19 cellular contexts compared by ENCODE assay signal in the genomic region with DNA sequence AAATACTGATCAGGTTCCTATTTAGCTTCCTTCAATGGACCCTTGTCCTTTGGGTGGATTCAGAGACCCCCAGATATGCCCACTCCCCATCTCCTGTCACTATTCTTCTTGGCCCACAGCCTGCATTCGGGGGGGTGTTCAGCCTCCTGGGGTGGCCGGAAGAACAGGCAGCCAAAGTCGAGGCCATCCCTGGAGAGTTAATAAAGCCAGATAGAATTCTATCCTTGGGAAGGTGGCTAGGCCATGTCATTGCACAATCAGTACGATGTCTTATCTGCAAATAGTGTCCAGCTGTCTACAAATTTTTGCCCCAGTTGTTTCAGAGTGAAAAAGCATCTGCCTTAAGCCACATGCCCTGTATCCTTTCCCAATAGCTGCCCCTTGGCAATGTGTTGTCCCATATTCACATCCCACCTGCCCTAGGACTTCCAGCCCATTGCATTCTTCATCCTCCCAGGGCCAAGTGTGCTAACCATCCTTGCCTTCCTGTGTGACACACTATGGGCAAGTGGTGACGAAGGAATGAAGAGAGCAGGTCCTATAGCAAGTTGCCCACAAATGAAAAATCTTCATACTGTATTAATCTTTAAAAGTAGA. TPM values are rescaled to one million over a fixed set of nuclear protein-coding genes. Genes with fewer than 3 reads are reported as not detected.
A peak's percentile ranks its signal among the peaks of the same experiment; 100 is the strongest.
DNase-seq lines count a peak whose midpoint lies in the region; ATAC-seq, FAIRE-seq and TF ChIP-seq lines count a peak whose summit lies in the region.
"Had no signal": no experiment of that assay in that cellular context is flagged by ENCODE, and none has a peak within 500 bp of the region (broad histone marks: within the 10 kb centered on the region; RNA-seq: fewer than 3 reads in every experiment).

No MANE protein-coding gene starts in this region.

- no peaks in the 10 kb centered on the region for H3K79me1 ChIP-seq in neuronal stem cell (ENCODE audit: low read depth, low read length)

- TF ChIP-seq CTCF in HepG2 (CRISPR knock-in tag; IDR thresholded peaks at IDR 0.05) (no peak), right lobe of liver (IDR thresholded peaks at IDR 0.05) (no peak)

- H3K4me1 Mint-ChIP-seq in activated T-helper 17 cell treated with anti-CD3 and anti-CD28 coated beads, Interleukin-2, amount 50 U/mL, for 72 hours: peaks cover 4% of the 10 kb centered on the region

- H3K79me2 ChIP-seq in HepG2 (ENCODE audit: insufficient read depth, low read length): no peaks in the 10 kb centered on the region

- H3K9ac ChIP-seq in HepG2 (ENCODE audit: insufficient read depth, low read depth, low read length) (no peak overlapping the region), neuronal stem cell (ENCODE audit: low read depth, low read length, poor library complexity) (no peak overlapping the region)

- ATAC-seq in HepG2 (no peak), right lobe of liver (no peak), GM21367 (IDR thresholded peaks at IDR 0.05; ENCODE audit: unreplicated experiment) (no peak)
- ATAC-seq in activated T-helper 17 cell treated with anti-CD3 and anti-CD28 coated beads, Interleukin-2, amount 50 U/mL, for 72 hours (replicated peaks): no peak

- peaks cover 3 to 6% of the 10 kb centered on the region in 2 experiments; a peak in 4 of 5 replicates for H3K27me3 ChIP-seq in HepG2 (ENCODE audit: control insufficient read depth in 1 of 2, insufficient read depth in 2 of 2, low read length in 2 of 2)
- H3K27me3 ChIP-seq in right lobe of liver: no peaks in the 10 kb centered on the region
- no peaks in the 10 kb centered on the region for H3K27me3 ChIP-seq in neuronal stem cell (ENCODE audit: control insufficient read depth in 3 of 3, insufficient read depth in 3 of 3, low read depth in 1 of 3, low read length in 3 of 3)

- peaks cover 12% of the 10 kb centered on the region for H3K9me3 Mint-ChIP-seq in activated T-helper 17 cell treated with anti-CD3 and anti-CD28 coated beads, Interleukin-2, amount 50 U/mL, for 72 hours

- H4K8ac ChIP-seq in neuronal stem cell (ENCODE audit: low read depth, low read length): no peak overlapping the region

- H3K36me3 Mint-ChIP-seq in activated T-helper 17 cell treated with anti-CD3 and anti-CD28 coated beads, Interleukin-2, amount 50 U/mL, for 72 hours (ENCODE audit: low read depth): no peaks in the 10 kb centered on the region

- intact Hi-C loops in HepG2 (cut with micrococcal nuclease; ENCODE audit: unreplicated experiment) (no loop called here), right lobe of liver (cut with DNase I) (no loop called here)

- CTCF ChIA-PET in HepG2 (lab: Yijun Ruan, JAX; ENCODE audit: low intra/inter-chr PET ratio, low total read pairs): no interaction called here

- no peak for TF ChIP-seq RAD21 in HepG2 (CRISPR knock-in tag; IDR thresholded peaks at IDR 0.05)

- H3K27ac ChIP-seq in HepG2 (ENCODE audit: extremely low read length, insufficient read depth, low read length) (no peak overlapping the region), right lobe of liver (no peak overlapping the region), neuronal stem cell (replicated peaks; ENCODE audit: low read length) (no peak overlapping the region)
- H3K27ac ChIP-seq: C4-2B had no signal

- peak overlapping the region; percentile 38 for H3K27ac Mint-ChIP-seq in activated T-helper 17 cell treated with anti-CD3 and anti-CD28 coated beads, Interleukin-2, amount 50 U/mL, for 72 hours
- H3K27ac Mint-ChIP-seq: CD4-positive, alpha-beta T cell; H9 had no signal

- H3K4me3 Mint-ChIP-seq in activated T-helper 17 cell treated with anti-CD3 and anti-CD28 coated beads, Interleukin-2, amount 50 U/mL, for 72 hours: no peak overlapping the region
- H3K4me3 Mint-ChIP-seq: CD4-positive, alpha-beta T cell; H9 had no signal

- H2BK5ac ChIP-seq in neuronal stem cell (ENCODE audit: low read length): no peak overlapping the region

- no peak for FAIRE-seq in HepG2 (lab: Jason Lieb, UNC)
- FAIRE-seq: A204.1, D721Med, G401.6, GM12891, GM19239, H1, HTR-8/SVneo had no signal

- no peak overlapping the region for H3K4ac ChIP-seq in neuronal stem cell (ENCODE audit: low read length)

- POLR2A ChIA-PET in HepG2 (lab: Yijun Ruan, JAX): interaction anchor here (0.7 kb wide), 1 partner anchor 104 kb away, joined by 3 read pairs; no protein-coding TSS in a partner anchor

- peaks cover 9% of the 10 kb centered on the region for H3K4me1 ChIP-seq in HepG2 (ENCODE audit: insufficient read depth, low read length)
- H3K4me1 ChIP-seq in right lobe of liver: no peaks in the 10 kb centered on the region
- no peaks in the 10 kb centered on the region for H3K4me1 ChIP-seq in neuronal stem cell (ENCODE audit: control insufficient read depth in 2 of 2, insufficient read depth in 1 of 2, low read depth in 1 of 2, low read length in 2 of 2)

- no peak overlapping the region for H3K4me2 ChIP-seq in HepG2 (ENCODE audit: low read depth, low read length)
- no peak overlapping the region for H3K4me2 ChIP-seq in neuronal stem cell (ENCODE audit: insufficient read depth, low read length, poor library complexity, severe bottlenecking)

- H3K14ac ChIP-seq in neuronal stem cell (ENCODE audit: low read length): peak overlapping the region; percentile 25

- DNase-seq in HepG2 (ENCODE audit: low spot score) (no peak), right lobe of liver (no peak), neuronal stem cell (ENCODE audit: low spot score) (no peak), KG1 (lab: John Stamatoyannopoulos, UW) (no peak)
- no peak for DNase-seq in activated CD4-positive, alpha-beta T cell treated with anti-CD3 and anti-CD28 coated beads, Interleukin-2, amount 50 U/mL, for 1 hour
- DNase-seq: AML-193; Caco-2; CD4-positive, alpha-beta T cell; H9 had no signal

- no peak overlapping the region for H2BK120ac ChIP-seq in neuronal stem cell (ENCODE audit: low read depth, low read length)

- H3K27me3 Mint-ChIP-seq in activated T-helper 17 cell treated with anti-CD3 and anti-CD28 coated beads, Interleukin-2, amount 50 U/mL, for 72 hours: no peaks in the 10 kb centered on the region
- H3K27me3 Mint-ChIP-seq: CD4-positive, alpha-beta T cell had no signal

- TF ChIP-seq EP300 in HepG2 (IDR thresholded peaks at IDR 0.05; ENCODE audit: low read depth in 2 of 2, low read length in 2 of 2) (no peak), HepG2 (CRISPR knock-in tag; IDR thresholded peaks at IDR 0.05; ENCODE audit: borderline replicate concordance) (no peak)

- H3K4me3 ChIP-seq in HepG2 (replicated peaks in 1 of 3; ENCODE audit: insufficient read depth in 1 of 3, low read depth in 2 of 3, low read length in 3 of 3) (no peak overlapping the region), right lobe of liver (no peak overlapping the region), neuronal stem cell (ENCODE audit: low read length in 2 of 2) (no peak overlapping the region)

- 29% methylated on average over 4 of the region's 5 CpGs for WGBS in HepG2 (ENCODE audit: low lambda C conversion rate)
- WGBS in right lobe of liver (ENCODE audit: insufficient coverage, low coverage, low lambda C conversion rate, missing lambda C conversion rate): 66% methylated on average over 5 of the region's 5 CpGs
- WGBS in neuronal stem cell (ENCODE audit: extremely low coverage in 2 of 2, insufficient read length in 2 of 2, insufficient replicate concordance in 1 of 2), 2 donors: no CpG with 5 or more reads among the region's 5 CpGs

- no peaks in the 10 kb centered on the region for H3K9me3 ChIP-seq in HepG2 (ENCODE audit: low read length)
- H3K9me3 ChIP-seq in right lobe of liver: no peaks in the 10 kb centered on the region
- H3K9me3 ChIP-seq in neuronal stem cell (replicated peaks in 1 of 2; ENCODE audit: control insufficient read depth in 2 of 2, insufficient read depth in 1 of 2, low read depth in 1 of 2, low read length in 2 of 2): peaks cover 0 to 4% of the 10 kb centered on the region in 2 donors

- H2BK12ac ChIP-seq in neuronal stem cell (ENCODE audit: low read length): no peak overlapping the region

- in situ Hi-C loops in HepG2 (cut with HindIII; ENCODE audit: extremely low pct_ligation_motif_present, low pct_unique_long_range_greater_than_20kb): no loop called here

- H3K36me3 ChIP-seq in HepG2 (replicated peaks in 1 of 2; ENCODE audit: control insufficient read depth in 1 of 2, insufficient read depth in 2 of 2, low read length in 2 of 2) (no peaks in the 10 kb centered on the region), right lobe of liver (no peaks in the 10 kb centered on the region), neuronal stem cell (replicated peaks in 1 of 2; ENCODE audit: control insufficient read depth in 2 of 2, insufficient read depth in 2 of 2, low read length in 2 of 2) (no peaks in the 10 kb centered on the region)

- no peak overlapping the region for H3K18ac ChIP-seq in neuronal stem cell (ENCODE audit: low read length)

- no peak overlapping the region for H2BK15ac ChIP-seq in neuronal stem cell (ENCODE audit: low read length)

- no peaks in the 10 kb centered on the region for H4K20me1 ChIP-seq in HepG2 (ENCODE audit: insufficient read depth, low read length)

- TF ChIP-seq POLR2A in HepG2 (IDR thresholded peaks at IDR 0.05; ENCODE audit: insufficient read depth in 1 of 2, low read depth in 2 of 2, low read length in 2 of 2) (no peak), right lobe of liver (IDR thresholded peaks at IDR 0.05) (no peak)

- no peak overlapping the region for H3K23ac ChIP-seq in neuronal stem cell (ENCODE audit: low read depth, low read length, poor library complexity)

- H2AFZ ChIP-seq in HepG2 (ENCODE audit: low read length): no peak overlapping the region
- no peak overlapping the region for H2AFZ ChIP-seq in neuronal stem cell (ENCODE audit: low read length)

- no TSS peak for BruUV-seq in HepG2 (replicated peaks; lab: Mats Ljungman, UMichigan)

- no peak overlapping the region for H4K91ac ChIP-seq in neuronal stem cell (ENCODE audit: low read depth, low read length, poor library complexity)

- no peak overlapping the region for H2AK5ac ChIP-seq in neuronal stem cell (ENCODE audit: low read depth, low read length)

RNA-seq across cellular contexts. Expression of gene FAM107B, which starts 9.9 kb away (rescaled TPM):
- total RNA-seq in HepG2 (2016; rRNA removed; fragmentation: Illumina TruSeq; extraction: Trizol) (24.8 and 38.5 TPM in 2 replicates), right lobe of liver (100 to 1,000 TPM in 2 of 6 experiments, 10 to 100 TPM in 4; 58.6 to 116 (median 68.7) TPM)
- total RNA-seq in HepG2 (2016; cell fraction: cytosol; rRNA removed; fragmentation: Illumina TruSeq; extraction: Trizol; ENCODE audit: low read depth): 13.8 and 17.1 TPM in 2 replicates
- 25.5 and 32.8 TPM in 2 replicates for total RNA-seq in HepG2 (2016; cell fraction: insoluble cytoplasmic fraction; rRNA removed; fragmentation: Illumina TruSeq; extraction: Trizol)
- 45.3 and 49.1 TPM in 2 replicates for total RNA-seq in HepG2 (2016; cell fraction: membrane; rRNA removed; fragmentation: Illumina TruSeq; extraction: Trizol)
- 20.6 and 21.1 TPM in 2 replicates for total RNA-seq in HepG2 (2016; cell fraction: nucleus; rRNA removed; fragmentation: Illumina TruSeq; extraction: Trizol)
- 10.8 and 15.7 TPM in 2 replicates for polyA plus RNA-seq in HepG2 (2011; rRNA removed)
- 7.8 and 11.0 TPM in 2 replicates for polyA plus RNA-seq in HepG2 (2011; cell fraction: cytosol; rRNA removed)
- 5.6 and 6.8 TPM in 2 replicates for polyA plus RNA-seq in HepG2 (2011; cell fraction: nucleus; rRNA removed)
- 13.3 and 16.9 TPM in 2 replicates for polyA plus RNA-seq in HepG2 (2012)
- 25.3 and 32.2 TPM in 2 replicates for polyA plus RNA-seq in HepG2 (2016; cell fraction: cytosol; fragmentation: Illumina TruSeq; extraction: Trizol; ENCODE audit: low read depth)
- 57.7 and 62.9 TPM in 2 replicates for polyA plus RNA-seq in HepG2 (2016; cell fraction: insoluble cytoplasmic fraction; fragmentation: Illumina TruSeq; extraction: Trizol; ENCODE audit: low read depth)
- 48.3 and 48.7 TPM in 2 replicates for polyA plus RNA-seq in HepG2 (2016; cell fraction: membrane; fragmentation: Illumina TruSeq; extraction: Trizol; ENCODE audit: low read depth)
- polyA plus RNA-seq in HepG2 (2016; cell fraction: nucleus; fragmentation: Illumina TruSeq; extraction: Trizol; ENCODE audit: insufficient read depth, low read depth): 30.6 and 38.0 TPM in 2 replicates
- polyA minus RNA-seq in HepG2 (2011; rRNA and poly(A)+ RNA removed; ENCODE audit: low replicate concordance): 4.0 and 10.5 TPM in 2 replicates
- polyA minus RNA-seq in HepG2 (2011; cell fraction: cytosol; rRNA and poly(A)+ RNA removed): 11.0 and 12.0 TPM in 2 replicates
- polyA minus RNA-seq in HepG2 (2011; cell fraction: nucleus; rRNA and poly(A)+ RNA removed): 19.3 and 24.4 TPM in 2 replicates
- 100 to 1,000 TPM; 143 to 188 TPM for total RNA-seq in activated T-helper 17 cell treated with anti-CD3 and anti-CD28 coated beads, Interleukin-2, amount 50 U/mL, for 72 hours
- 36.3 TPM for polyA plus RNA-seq in neuronal stem cell (2013, experiment 1 of 2)
- polyA plus RNA-seq in neuronal stem cell (2013, experiment 2 of 2): 37.5 TPM

RNA-seq across cellular contexts. Expression of gene CDNF, which starts 53.3 kb away (rescaled TPM):
- total RNA-seq in HepG2 (2016; rRNA removed; fragmentation: Illumina TruSeq; extraction: Trizol): 0.33 and 0.38 TPM in 2 replicates
- not detected in 2 replicates for total RNA-seq in HepG2 (2016; cell fraction: cytosol; rRNA removed; fragmentation: Illumina TruSeq; extraction: Trizol; ENCODE audit: low read depth)
- total RNA-seq in HepG2 (2016; cell fraction: insoluble cytoplasmic fraction; rRNA removed; fragmentation: Illumina TruSeq; extraction: Trizol): 0.18 and 0.22 TPM in 2 replicates
- total RNA-seq in HepG2 (2016; cell fraction: membrane; rRNA removed; fragmentation: Illumina TruSeq; extraction: Trizol): 0.24 and 0.31 TPM in 2 replicates
- 0.50 and 0.99 TPM in 2 replicates for total RNA-seq in HepG2 (2016; cell fraction: nucleus; rRNA removed; fragmentation: Illumina TruSeq; extraction: Trizol)
- polyA plus RNA-seq in HepG2 (2011; rRNA removed): 0.29 and 0.40 TPM in 2 replicates
- polyA plus RNA-seq in HepG2 (2011; cell fraction: cytosol; rRNA removed): 0.28 and 0.30 TPM in 2 replicates
- polyA plus RNA-seq in HepG2 (2011; cell fraction: nucleus; rRNA removed): 0.90 TPM in 1 of 2 replicates, not detected in the other
- 0.37 and 0.55 TPM in 2 replicates for polyA plus RNA-seq in HepG2 (2012)
- 0.11 and 0.36 TPM in 2 replicates for polyA plus RNA-seq in HepG2 (2016; cell fraction: cytosol; fragmentation: Illumina TruSeq; extraction: Trizol; ENCODE audit: low read depth)
- polyA plus RNA-seq in HepG2 (2016; cell fraction: insoluble cytoplasmic fraction; fragmentation: Illumina TruSeq; extraction: Trizol; ENCODE audit: low read depth): 0.22 TPM in 1 of 2 replicates, not detected in the other
- polyA plus RNA-seq in HepG2 (2016; cell fraction: membrane; fragmentation: Illumina TruSeq; extraction: Trizol; ENCODE audit: low read depth): 0.23 and 0.35 TPM in 2 replicates
- 0.96 and 1.9 TPM in 2 replicates for polyA plus RNA-seq in HepG2 (2016; cell fraction: nucleus; fragmentation: Illumina TruSeq; extraction: Trizol; ENCODE audit: insufficient read depth, low read depth)
- not detected in 2 replicates for polyA minus RNA-seq in HepG2 (2011; rRNA and poly(A)+ RNA removed; ENCODE audit: low replicate concordance)
- 0.59 TPM in 1 of 2 replicates, not detected in the other for polyA minus RNA-seq in HepG2 (2011; cell fraction: cytosol; rRNA and poly(A)+ RNA removed)
- 0.64 and 1.4 TPM in 2 replicates for polyA minus RNA-seq in HepG2 (2011; cell fraction: nucleus; rRNA and poly(A)+ RNA removed)
- 1 to 10 TPM in 5 of 6 experiments, under 1 TPM in 1; 0.93 to 4.5 (median 3.7) TPM for total RNA-seq in right lobe of liver
- total RNA-seq in activated T-helper 17 cell treated with anti-CD3 and anti-CD28 coated beads, Interleukin-2, amount 50 U/mL, for 72 hours: 1 to 10 TPM in 1 of 2 donors, under 1 TPM in 1; 0.58 to 1.5 TPM
- 2.3 TPM for polyA plus RNA-seq in neuronal stem cell (2013, experiment 1 of 2)
- 2.4 TPM for polyA plus RNA-seq in neuronal stem cell (2013, experiment 2 of 2)

RNA-seq across cellular contexts. Expression of gene HSPA14, which starts 53.5 kb away (rescaled TPM):
- 29.8 and 42.9 TPM in 2 replicates for total RNA-seq in HepG2 (2016; rRNA removed; fragmentation: Illumina TruSeq; extraction: Trizol)
- 6.3 and 7.7 TPM in 2 replicates for total RNA-seq in HepG2 (2016; cell fraction: cytosol; rRNA removed; fragmentation: Illumina TruSeq; extraction: Trizol; ENCODE audit: low read depth)
- 29.1 and 44.5 TPM in 2 replicates for total RNA-seq in HepG2 (2016; cell fraction: insoluble cytoplasmic fraction; rRNA removed; fragmentation: Illumina TruSeq; extraction: Trizol)
- total RNA-seq in HepG2 (2016; cell fraction: membrane; rRNA removed; fragmentation: Illumina TruSeq; extraction: Trizol): 14.3 TPM in 2 replicates
- total RNA-seq in HepG2 (2016; cell fraction: nucleus; rRNA removed; fragmentation: Illumina TruSeq; extraction: Trizol): 14.4 and 15.2 TPM in 2 replicates
- polyA plus RNA-seq in HepG2 (2011; rRNA removed): 6.7 and 10.7 TPM in 2 replicates
- 4.2 and 4.8 TPM in 2 replicates for polyA plus RNA-seq in HepG2 (2011; cell fraction: cytosol; rRNA removed)
- 5.3 and 6.5 TPM in 2 replicates for polyA plus RNA-seq in HepG2 (2011; cell fraction: nucleus; rRNA removed)
- 6.8 and 7.8 TPM in 2 replicates for polyA plus RNA-seq in HepG2 (2012)
- 4.1 and 4.4 TPM in 2 replicates for polyA plus RNA-seq in HepG2 (2016; cell fraction: cytosol; fragmentation: Illumina TruSeq; extraction: Trizol; ENCODE audit: low read depth)
- 34.0 and 35.5 TPM in 2 replicates for polyA plus RNA-seq in HepG2 (2016; cell fraction: insoluble cytoplasmic fraction; fragmentation: Illumina TruSeq; extraction: Trizol; ENCODE audit: low read depth)
- 6.9 and 7.7 TPM in 2 replicates for polyA plus RNA-seq in HepG2 (2016; cell fraction: membrane; fragmentation: Illumina TruSeq; extraction: Trizol; ENCODE audit: low read depth)
- polyA plus RNA-seq in HepG2 (2016; cell fraction: nucleus; fragmentation: Illumina TruSeq; extraction: Trizol; ENCODE audit: insufficient read depth, low read depth): 19.9 and 23.1 TPM in 2 replicates
- polyA minus RNA-seq in HepG2 (2011; rRNA and poly(A)+ RNA removed; ENCODE audit: low replicate concordance): 1.3 and 3.7 TPM in 2 replicates
- polyA minus RNA-seq in HepG2 (2011; cell fraction: cytosol; rRNA and poly(A)+ RNA removed): 2.6 and 3.1 TPM in 2 replicates
- polyA minus RNA-seq in HepG2 (2011; cell fraction: nucleus; rRNA and poly(A)+ RNA removed): 10.1 and 10.6 TPM in 2 replicates
- total RNA-seq in right lobe of liver: 1 to 10 TPM; 2.7 to 8.6 (median 4.9) TPM
- 10 to 100 TPM; 23.3 to 40.9 TPM for total RNA-seq in activated T-helper 17 cell treated with anti-CD3 and anti-CD28 coated beads, Interleukin-2, amount 50 U/mL, for 72 hours
- polyA plus RNA-seq in neuronal stem cell (2013, experiment 1 of 2): 21.3 TPM
- 22.0 TPM for polyA plus RNA-seq in neuronal stem cell (2013, experiment 2 of 2)

RNA-seq across cellular contexts. Expression of gene MSANTD7, which starts 53.5 kb away (rescaled TPM):
- total RNA-seq in HepG2 (2016; rRNA removed; fragmentation: Illumina TruSeq; extraction: Trizol) (16.7 and 22.8 TPM in 2 replicates), right lobe of liver (1 to 10 TPM; 2.2 to 6.0 (median 3.2) TPM)
- total RNA-seq in HepG2 (2016; cell fraction: cytosol; rRNA removed; fragmentation: Illumina TruSeq; extraction: Trizol; ENCODE audit: low read depth): 2.6 and 2.8 TPM in 2 replicates
- total RNA-seq in HepG2 (2016; cell fraction: insoluble cytoplasmic fraction; rRNA removed; fragmentation: Illumina TruSeq; extraction: Trizol): 17.3 and 21.2 TPM in 2 replicates
- total RNA-seq in HepG2 (2016; cell fraction: membrane; rRNA removed; fragmentation: Illumina TruSeq; extraction: Trizol): 12.6 and 15.8 TPM in 2 replicates
- 11.5 and 14.9 TPM in 2 replicates for total RNA-seq in HepG2 (2016; cell fraction: nucleus; rRNA removed; fragmentation: Illumina TruSeq; extraction: Trizol)
- polyA plus RNA-seq in HepG2 (2011; rRNA removed): 3.3 and 3.7 TPM in 2 replicates
- polyA plus RNA-seq in HepG2 (2011; cell fraction: cytosol; rRNA removed): 2.3 and 2.5 TPM in 2 replicates
- 3.1 and 3.3 TPM in 2 replicates for polyA plus RNA-seq in HepG2 (2011; cell fraction: nucleus; rRNA removed)
- 5.0 and 5.4 TPM in 2 replicates for polyA plus RNA-seq in HepG2 (2012)
- 1.9 and 2.6 TPM in 2 replicates for polyA plus RNA-seq in HepG2 (2016; cell fraction: cytosol; fragmentation: Illumina TruSeq; extraction: Trizol; ENCODE audit: low read depth)
- 13.5 and 15.6 TPM in 2 replicates for polyA plus RNA-seq in HepG2 (2016; cell fraction: insoluble cytoplasmic fraction; fragmentation: Illumina TruSeq; extraction: Trizol; ENCODE audit: low read depth)
- polyA plus RNA-seq in HepG2 (2016; cell fraction: membrane; fragmentation: Illumina TruSeq; extraction: Trizol; ENCODE audit: low read depth): 5.8 and 7.4 TPM in 2 replicates
- 14.2 and 14.9 TPM in 2 replicates for polyA plus RNA-seq in HepG2 (2016; cell fraction: nucleus; fragmentation: Illumina TruSeq; extraction: Trizol; ENCODE audit: insufficient read depth, low read depth)
- 13.9 and 22.5 TPM in 2 replicates for polyA minus RNA-seq in HepG2 (2011; rRNA and poly(A)+ RNA removed; ENCODE audit: low replicate concordance)
- 5.7 and 6.6 TPM in 2 replicates for polyA minus RNA-seq in HepG2 (2011; cell fraction: cytosol; rRNA and poly(A)+ RNA removed)
- polyA minus RNA-seq in HepG2 (2011; cell fraction: nucleus; rRNA and poly(A)+ RNA removed): 13.1 and 14.9 TPM in 2 replicates
- 10 to 100 TPM; 15.7 to 23.4 TPM for total RNA-seq in activated T-helper 17 cell treated with anti-CD3 and anti-CD28 coated beads, Interleukin-2, amount 50 U/mL, for 72 hours
- polyA plus RNA-seq in neuronal stem cell (2013, experiment 1 of 2): 12.1 TPM
- polyA plus RNA-seq in neuronal stem cell (2013, experiment 2 of 2): 11.7 TPM
